In genomic region chr15:81288616-81289015, GRCh38 we compare ENCODE assay signal across 16 cellular contexts. TPM values are rescaled to one million over a fixed set of nuclear protein-coding genes. Genes with fewer than 3 reads are reported as not detected.
DNase-seq lines count a peak whose midpoint lies in the region; ATAC-seq and TF ChIP-seq lines count a peak whose summit lies in the region.
"Had no signal": no experiment of that assay in that cellular context is flagged by ENCODE, and none has a peak within 500 bp of the region (broad histone marks: within the 10 kb centered on the region; RNA-seq: fewer than 3 reads in every experiment).

No MANE protein-coding gene starts in this region.

- H3K9me3 ChIP-seq in CD8-positive, alpha-beta memory T cell (ENCODE audit: low read length): no peaks in the 10 kb centered on the region
- H3K9me3 ChIP-seq: SJCRH30 had no signal

- no peaks in the 10 kb centered on the region for H3K36me3 ChIP-seq in CD8-positive, alpha-beta memory T cell (ENCODE audit: insufficient read depth, low read length)
- H3K36me3 ChIP-seq: SJCRH30 had no signal

- no peaks in the 10 kb centered on the region for H3K27me3 Mint-ChIP-seq in activated CD8-positive, alpha-beta T cell treated with anti-CD3 and anti-CD28 coated beads for 36 hours
- no peaks in the 10 kb centered on the region for H3K27me3 Mint-ChIP-seq in activated CD8-positive, alpha-beta T cell treated with anti-CD3 and anti-CD28 coated beads, Interleukin-2, amount 10 ng/mL, durations not matched to agents 7 days and 5 days (ENCODE audit: low read depth)
- H3K27me3 Mint-ChIP-seq in CD8-positive, alpha-beta memory T cell: no peaks in the 10 kb centered on the region
- no peaks in the 10 kb centered on the region for H3K27me3 Mint-ChIP-seq in activated naive CD8-positive, alpha-beta T cell
- H3K27me3 Mint-ChIP-seq in nephron progenitor cell (ENCODE audit: low read depth, poor library complexity): peaks cover 9% of the 10 kb centered on the region

- peaks cover 87% of the 10 kb centered on the region for H3K4me1 Mint-ChIP-seq in activated CD8-positive, alpha-beta T cell treated with anti-CD3 and anti-CD28 coated beads for 36 hours (ENCODE audit: low read depth)
- H3K4me1 Mint-ChIP-seq in activated CD8-positive, alpha-beta T cell treated with anti-CD3 and anti-CD28 coated beads, Interleukin-2, amount 10 ng/mL, durations not matched to agents 7 days and 5 days (ENCODE audit: low read depth): peaks cover 84% of the 10 kb centered on the region
- peaks cover 81 to 93% (median 92%) of the 10 kb centered on the region in 3 donors for H3K4me1 Mint-ChIP-seq in CD8-positive, alpha-beta memory T cell
- H3K4me1 Mint-ChIP-seq in activated naive CD8-positive, alpha-beta T cell (ENCODE audit: low read depth): peaks cover 93% of the 10 kb centered on the region
- no peaks in the 10 kb centered on the region for H3K4me1 Mint-ChIP-seq in nephron progenitor cell

- peaks cover 95% of the 10 kb centered on the region for H3K4me1 ChIP-seq in CD8-positive, alpha-beta memory T cell (ENCODE audit: insufficient read depth, low read length)
- H3K4me1 ChIP-seq: SJCRH30 had no signal

- TF ChIP-seq CTCF in activated CD8-positive, alpha-beta T cell treated with anti-CD3 and anti-CD28 coated beads for 36 hours (IDR thresholded peaks at IDR 0.05): no peak
- no peak for TF ChIP-seq CTCF in nephron progenitor cell (IDR thresholded peaks at IDR 0.05)

- no peak for ATAC-seq in activated CD8-positive, alpha-beta T cell treated with anti-CD3 and anti-CD28 coated beads for 36 hours
- no peak for ATAC-seq in activated CD8-positive, alpha-beta T cell treated with anti-CD3 and anti-CD28 coated beads, Interleukin-2, amount 10 ng/mL, durations not matched to agents 7 days and 5 days
- ATAC-seq: PC-3 had no signal

- intact Hi-C loops in activated CD8-positive, alpha-beta T cell treated with anti-CD3 and anti-CD28 coated beads for 36 hours (cut with micrococcal nuclease): no loop called here

- H3K27me3 ChIP-seq in CD8-positive, alpha-beta memory T cell (ENCODE audit: insufficient read depth, low read length, poor library complexity, severe bottlenecking): no peaks in the 10 kb centered on the region

- H3K27ac Mint-ChIP-seq in activated CD8-positive, alpha-beta T cell treated with anti-CD3 and anti-CD28 coated beads for 36 hours: peak overlapping the region; percentile 61
- no peak overlapping the region for H3K27ac Mint-ChIP-seq in activated CD8-positive, alpha-beta T cell treated with anti-CD3 and anti-CD28 coated beads, Interleukin-2, amount 10 ng/mL, durations not matched to agents 7 days and 5 days
- H3K27ac Mint-ChIP-seq in CD8-positive, alpha-beta memory T cell: peak overlapping the region in 6 of 8 donors; percentile 7 to 97 (median 71)
- H3K27ac Mint-ChIP-seq in activated naive CD8-positive, alpha-beta T cell: peak overlapping the region; percentile 97
- H3K27ac Mint-ChIP-seq in nephron progenitor cell: peak overlapping the region; percentile 1

- H3K4me3 Mint-ChIP-seq in activated CD8-positive, alpha-beta T cell treated with anti-CD3 and anti-CD28 coated beads for 36 hours: no peak overlapping the region
- H3K4me3 Mint-ChIP-seq in activated CD8-positive, alpha-beta T cell treated with anti-CD3 and anti-CD28 coated beads, Interleukin-2, amount 10 ng/mL, durations not matched to agents 7 days and 5 days: no peak overlapping the region
- peak overlapping the region in 2 of 7 donors; percentile 14 to 42 for H3K4me3 Mint-ChIP-seq in CD8-positive, alpha-beta memory T cell
- H3K4me3 Mint-ChIP-seq in activated naive CD8-positive, alpha-beta T cell: peak overlapping the region; percentile 42
- H3K4me3 Mint-ChIP-seq in nephron progenitor cell: no peak overlapping the region

- H3K27ac ChIP-seq in CD8-positive, alpha-beta memory T cell (ENCODE audit: low read depth, low read length): no peak overlapping the region
- H3K27ac ChIP-seq: SJCRH30 had no signal

- H3K4me3 ChIP-seq in CD8-positive, alpha-beta memory T cell (ENCODE audit: low read length): no peak overlapping the region
- H3K4me3 ChIP-seq: SJCRH30 had no signal

- H3K36me3 Mint-ChIP-seq in activated CD8-positive, alpha-beta T cell treated with anti-CD3 and anti-CD28 coated beads for 36 hours (ENCODE audit: low read depth): peaks cover 46% of the 10 kb centered on the region
- peaks cover 16% of the 10 kb centered on the region for H3K36me3 Mint-ChIP-seq in activated CD8-positive, alpha-beta T cell treated with anti-CD3 and anti-CD28 coated beads, Interleukin-2, amount 10 ng/mL, durations not matched to agents 7 days and 5 days (ENCODE audit: low read depth)
- peaks cover 0 to 3% (median 3%) of the 10 kb centered on the region in 3 donors for H3K36me3 Mint-ChIP-seq in CD8-positive, alpha-beta memory T cell
- peaks cover 16% of the 10 kb centered on the region for H3K36me3 Mint-ChIP-seq in activated naive CD8-positive, alpha-beta T cell
- no peaks in the 10 kb centered on the region for H3K36me3 Mint-ChIP-seq in nephron progenitor cell (ENCODE audit: low read depth)

- POLR2A ChIA-PET in activated CD8-positive, alpha-beta T cell treated with anti-CD3 and anti-CD28 coated beads for 36 hours (lab: Charles Lee): no interaction called here
- POLR2A ChIA-PET in activated CD8-positive, alpha-beta T cell treated with anti-CD3 and anti-CD28 coated beads, Interleukin-2, amount 10 ng/mL, durations not matched to agents 7 days and 5 days (lab: Charles Lee): no interaction called here
- POLR2A ChIA-PET in CD8-positive, alpha-beta memory T cell (lab: Charles Lee): no interaction called here
- POLR2A ChIA-PET in HEK293T (lab: Yijun Ruan, JAX): no interaction called here

- no peak for DNase-seq in activated CD8-positive, alpha-beta T cell treated with anti-CD3 and anti-CD28 coated beads for 36 hours
- DNase-seq in activated CD8-positive, alpha-beta T cell treated with anti-CD3 and anti-CD28 coated beads, Interleukin-2, amount 10 ng/mL, durations not matched to agents 7 days and 5 days: no peak
- DNase-seq in CD8-positive, alpha-beta memory T cell: no peak
- DNase-seq in nephron progenitor cell: no peak
- DNase-seq in HEK293T (ENCODE audit: extremely low spot score): no peak
- no peak for DNase-seq in RKO (ENCODE audit: low spot score)
- DNase-seq in COR-L47 (lab: John Stamatoyannopoulos, UW): no peak
- DNase-seq: 8988T, KG1, NCI-H146, NCI-H2081, NCI-H748 treated with DMSO at 0.1 percent for 48 hours, PC-3, SJCRH30 had no signal

- H3K9me3 Mint-ChIP-seq in activated CD8-positive, alpha-beta T cell treated with anti-CD3 and anti-CD28 coated beads for 36 hours: peaks cover 15% of the 10 kb centered on the region
- H3K9me3 Mint-ChIP-seq in activated CD8-positive, alpha-beta T cell treated with anti-CD3 and anti-CD28 coated beads, Interleukin-2, amount 10 ng/mL, durations not matched to agents 7 days and 5 days (ENCODE audit: insufficient read depth): peaks cover 4% of the 10 kb centered on the region
- H3K9me3 Mint-ChIP-seq in CD8-positive, alpha-beta memory T cell: no peaks in the 10 kb centered on the region
- H3K9me3 Mint-ChIP-seq in activated naive CD8-positive, alpha-beta T cell (ENCODE audit: low read depth): peaks cover 14% of the 10 kb centered on the region
- no peaks in the 10 kb centered on the region for H3K9me3 Mint-ChIP-seq in nephron progenitor cell

- CTCF ChIA-PET in activated CD8-positive, alpha-beta T cell treated with anti-CD3 and anti-CD28 coated beads for 36 hours (lab: Charles Lee): no interaction called here
- CTCF ChIA-PET in activated CD8-positive, alpha-beta T cell treated with anti-CD3 and anti-CD28 coated beads, Interleukin-2, amount 10 ng/mL, durations not matched to agents 7 days and 5 days (lab: Charles Lee): interaction anchor here (9.5 kb wide), 1 partner anchor 23 kb away, joined by 96 read pairs; no protein-coding TSS in a partner anchor
- CTCF ChIA-PET in CD8-positive, alpha-beta memory T cell (lab: Charles Lee): interaction anchor here (0.6 kb wide), 1 partner anchor 23 kb away, joined by 3 read pairs; no protein-coding TSS in a partner anchor
- CTCF ChIA-PET in HEK293T (lab: Yijun Ruan, JAX): no interaction called here

TF ChIP-seq in HEK293T, 16 proteins besides CTCF, POLR2A, EP300 and RAD21:
- TF ChIP-seq CTBP1 (IDR thresholded peaks at IDR 0.05; ENCODE audit: borderline replicate concordance) (no peak), SUZ12 (IDR thresholded peaks at IDR 0.05) (no peak)

RNA-seq across cellular contexts. Expression of gene STARD5, which starts 35.3 kb away (rescaled TPM):
- 1 to 10 TPM; 6.7 to 6.9 TPM for total RNA-seq in activated CD8-positive, alpha-beta T cell treated with anti-CD3 and anti-CD28 coated beads for 36 hours
- 1 to 10 TPM; 4.9 to 5.3 TPM for total RNA-seq in activated CD8-positive, alpha-beta T cell treated with anti-CD3 and anti-CD28 coated beads, Interleukin-2, amount 10 ng/mL, durations not matched to agents 7 days and 5 days
- total RNA-seq in CD8-positive, alpha-beta memory T cell: 1 to 10 TPM; 4.4 to 5.8 TPM
- polyA plus RNA-seq in CD8-positive, alpha-beta memory T cell: 2.6 TPM
- total RNA-seq: G401 had no signal

Comparison
In these comparisons a context has a peak if more than half of its experiments do, and no peak if none do; other contexts are left out.
1. CTCF ChIA-PET loops: an anchor here in activated CD8-positive, alpha-beta T cell treated with anti-CD3 and anti-CD28 coated beads, Interleukin-2, amount 10 ng/mL, durations not matched to agents 7 days and 5 days (9.5 kb wide) and CD8-positive, alpha-beta memory T cell (0.6 kb wide); none called in activated CD8-positive, alpha-beta T cell treated with anti-CD3 and anti-CD28 coated beads for 36 hours and HEK293T.